Comparison of ENCODE assay signal across 1 cellular context in the genomic region with DNA sequence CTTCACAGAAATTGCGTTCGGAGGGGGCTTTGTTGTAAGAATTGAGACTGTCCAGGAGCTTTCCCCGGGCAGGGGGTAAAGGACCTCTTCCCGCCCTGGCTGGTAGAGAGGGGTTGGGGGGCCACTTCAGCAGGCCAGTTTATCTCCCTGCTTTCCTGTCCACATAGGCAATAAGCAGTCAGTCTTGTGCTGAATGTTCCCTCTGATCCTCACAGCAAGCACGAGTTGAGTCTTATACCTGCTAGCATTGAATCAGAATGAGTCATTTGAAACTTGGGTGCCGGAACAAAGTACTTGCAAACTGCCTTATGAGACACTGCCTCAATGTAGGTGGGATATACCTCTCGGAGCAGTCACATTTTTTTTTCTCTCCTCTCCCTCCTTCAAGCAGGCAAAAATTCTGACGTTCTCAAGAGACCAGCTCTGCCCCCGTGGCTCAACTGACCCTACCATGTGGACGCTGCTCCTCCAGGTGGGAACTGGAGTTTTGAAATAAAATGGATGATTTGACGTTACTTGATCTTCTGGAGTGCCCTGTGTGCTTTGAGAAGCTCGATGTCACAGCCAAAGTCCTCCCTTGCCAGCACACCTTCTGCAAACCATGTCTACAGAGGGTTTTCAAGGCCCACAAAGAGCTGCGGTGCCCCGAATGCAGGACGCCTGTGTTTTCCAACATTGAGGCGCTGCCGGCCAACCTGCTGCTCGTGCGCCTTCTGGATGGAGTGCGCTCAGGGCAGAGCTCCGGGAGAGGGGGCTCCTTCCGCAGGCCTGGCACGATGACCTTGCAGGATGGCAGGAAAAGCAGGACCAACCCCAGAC.
TF ChIP-seq lines count a peak whose summit lies in the region.

No MANE protein-coding gene starts in this region.

TF ChIP-seq in HEK293, 187 proteins besides CTCF, POLR2A, EP300 and RAD21 (continued from another document):
- TF ChIP-seq YY1 (tag by site-specific recombination; IDR thresholded peaks at IDR 0.05) (no peak), ZFP37 (tag by site-specific recombination; IDR thresholded peaks at IDR 0.05) (0 out of 2 replicates have a peak, but pooled peaks have one; percentile 17), EGR2 (tag by site-specific recombination; IDR thresholded peaks at IDR 0.05; ENCODE audit: low read depth) (no peak), ZNF621 (tag by site-specific recombination; IDR thresholded peaks at IDR 0.05) (no peak), ZNF138 (tag by site-specific recombination; IDR thresholded peaks at IDR 0.05; ENCODE audit: borderline replicate concordance) (no peak), ZNF561 (tag by site-specific recombination; IDR thresholded peaks at IDR 0.05; ENCODE audit: borderline replicate concordance) (no peak), OVOL3 (tag by site-specific recombination; IDR thresholded peaks at IDR 0.05) (no peak), HOXD13 (CRISPR knock-in tag; IDR thresholded peaks at IDR 0.05; ENCODE audit: borderline replicate concordance) (no peak), ZBTB7A (tag by site-specific recombination; IDR thresholded peaks at IDR 0.05; ENCODE audit: low read depth) (no peak), ZNF571 (tag by site-specific recombination; IDR thresholded peaks at IDR 0.05) (no peak), ZNF677 (tag by site-specific recombination; IDR thresholded peaks at IDR 0.05) (no peak), ZNF626 (tag by site-specific recombination; IDR thresholded peaks at IDR 0.05) (no peak), ZNF121 (tag by site-specific recombination; IDR thresholded peaks at IDR 0.05) (no peak), ZNF560 (tag by site-specific recombination; IDR thresholded peaks at IDR 0.05; ENCODE audit: borderline replicate concordance) (no peak), ZNF366 (tag by site-specific recombination; conservative IDR thresholded peaks at IDR 0.05) (peak; percentile 18; the same call in 1 of the 2 replicates), HOXC10 (CRISPR knock-in tag; IDR thresholded peaks at IDR 0.05) (no peak), ZNF785 (tag by site-specific recombination; IDR thresholded peaks at IDR 0.05) (no peak), ZNF133 (tag by site-specific recombination; IDR thresholded peaks at IDR 0.05) (no peak), ZNF223 (tag by site-specific recombination; IDR thresholded peaks at IDR 0.05) (no peak), ZNF239 (tag by site-specific recombination; IDR thresholded peaks at IDR 0.05) (no peak), ZNF664 (tag by site-specific recombination; IDR thresholded peaks at IDR 0.05) (no peak), SCRT1 (tag by site-specific recombination; IDR thresholded peaks at IDR 0.05; ENCODE audit: borderline replicate concordance) (no peak), ZNF157 (tag by site-specific recombination; IDR thresholded peaks at IDR 0.05) (no peak), ZNF600 (tag by site-specific recombination; IDR thresholded peaks at IDR 0.05) (peak; percentile 93), ZNF843 (tag by site-specific recombination; IDR thresholded peaks at IDR 0.05) (no peak), ZBTB17 (tag by site-specific recombination; IDR thresholded peaks at IDR 0.05) (0 out of 2 replicates have a peak, but pooled peaks have one; percentile 15), ZBTB48 (tag by site-specific recombination; IDR thresholded peaks at IDR 0.05) (no peak), ZNF324 (tag by site-specific recombination; IDR thresholded peaks at IDR 0.05) (no peak), ZNF274 (IDR thresholded peaks at IDR 0.05; ENCODE audit: low read length) (no peak), ZNF274 (tag by site-specific recombination; IDR thresholded peaks at IDR 0.05; ENCODE audit: borderline replicate concordance) (no peak), ZNF530 (tag by site-specific recombination; IDR thresholded peaks at IDR 0.05; ENCODE audit: low read depth) (no peak), SP2 (tag by site-specific recombination; IDR thresholded peaks at IDR 0.05) (no peak), ZNF658 (tag by site-specific recombination; IDR thresholded peaks at IDR 0.05) (no peak), SP3 (tag by site-specific recombination; IDR thresholded peaks at IDR 0.05) (peak; percentile 19; the same call in 1 of the 2 replicates), ZIC2 (tag by site-specific recombination; IDR thresholded peaks at IDR 0.05) (no peak), ZEB2 (tag by site-specific recombination; IDR thresholded peaks at IDR 0.05) (0 out of 2 replicates have a peak, but pooled peaks have one; percentile 23), ZNF184 (tag by site-specific recombination; IDR thresholded peaks at IDR 0.05) (0 out of 2 replicates have a peak, but pooled peaks have one; percentile 45), ZNF335 (tag by site-specific recombination; conservative IDR thresholded peaks at IDR 0.05) (peak; percentile 30; the same call in 1 of the 2 replicates), ZBTB21 (tag by site-specific recombination; IDR thresholded peaks at IDR 0.05) (no peak), ZSCAN30 (tag by site-specific recombination; IDR thresholded peaks at IDR 0.05) (no peak), ZNF2 (tag by site-specific recombination; IDR thresholded peaks at IDR 0.05) (no peak), SCRT2 (tag by site-specific recombination; IDR thresholded peaks at IDR 0.05) (peak; percentile 63), ZNF654 (tag by site-specific recombination; IDR thresholded peaks at IDR 0.05; ENCODE audit: low read depth) (no peak; the same call in 1 of the 2 replicates), ZNF623 (tag by site-specific recombination; IDR thresholded peaks at IDR 0.05) (no peak)
- TF ChIP-seq, protein P1, sequence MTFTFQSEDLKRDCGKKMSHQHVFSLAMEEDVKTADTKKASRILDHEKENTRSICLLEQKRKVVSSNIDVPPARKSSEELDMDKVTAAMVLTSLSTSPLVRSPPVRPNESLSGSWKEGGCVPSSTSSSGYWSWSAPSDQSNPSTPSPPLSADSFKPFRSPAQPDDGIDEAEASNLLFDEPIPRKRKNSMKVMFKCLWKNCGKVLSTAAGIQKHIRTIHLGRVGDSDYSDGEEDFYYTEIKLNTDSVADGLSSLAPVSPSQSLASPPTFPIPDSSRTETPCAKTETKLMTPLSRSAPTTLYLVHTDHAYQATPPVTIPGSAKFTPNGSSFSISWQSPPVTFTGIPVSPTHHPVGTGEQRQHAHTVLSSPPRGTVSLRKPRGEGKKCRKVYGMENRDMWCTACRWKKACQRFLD (tag by site-specific recombination; IDR thresholded peaks at IDR 0.05), result no peak
- TF ChIP-seq, protein P2, sequence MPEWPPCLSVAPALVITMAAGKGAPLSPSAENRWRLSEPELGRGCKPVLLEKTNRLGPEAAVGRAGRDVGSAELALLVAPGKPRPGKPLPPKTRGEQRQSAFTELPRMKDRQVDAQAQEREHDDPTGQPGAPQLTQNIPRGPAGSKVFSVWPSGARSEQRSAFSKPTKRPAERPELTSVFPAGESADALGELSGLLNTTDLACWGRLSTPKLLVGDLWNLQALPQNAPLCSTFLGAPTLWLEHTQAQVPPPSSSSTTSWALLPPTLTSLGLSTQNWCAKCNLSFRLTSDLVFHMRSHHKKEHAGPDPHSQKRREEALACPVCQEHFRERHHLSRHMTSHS (tag by site-specific recombination; IDR thresholded peaks at IDR 0.05), result no peak
- TF ChIP-seq, protein P3, sequence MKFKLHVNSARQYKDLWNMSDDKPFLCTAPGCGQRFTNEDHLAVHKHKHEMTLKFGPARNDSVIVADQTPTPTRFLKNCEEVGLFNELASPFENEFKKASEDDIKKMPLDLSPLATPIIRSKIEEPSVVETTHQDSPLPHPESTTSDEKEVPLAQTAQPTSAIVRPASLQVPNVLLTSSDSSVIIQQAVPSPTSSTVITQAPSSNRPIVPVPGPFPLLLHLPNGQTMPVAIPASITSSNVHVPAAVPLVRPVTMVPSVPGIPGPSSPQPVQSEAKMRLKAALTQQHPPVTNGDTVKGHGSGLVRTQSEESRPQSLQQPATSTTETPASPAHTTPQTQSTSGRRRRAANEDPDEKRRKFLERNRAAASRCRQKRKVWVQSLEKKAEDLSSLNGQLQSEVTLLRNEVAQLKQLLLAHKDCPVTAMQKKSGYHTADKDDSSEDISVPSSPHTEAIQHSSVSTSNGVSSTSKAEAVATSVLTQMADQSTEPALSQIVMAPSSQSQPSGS (tag by site-specific recombination; IDR thresholded peaks at IDR 0.05; ENCODE audit: low read depth), result no peak
- TF ChIP-seq, protein P4, sequence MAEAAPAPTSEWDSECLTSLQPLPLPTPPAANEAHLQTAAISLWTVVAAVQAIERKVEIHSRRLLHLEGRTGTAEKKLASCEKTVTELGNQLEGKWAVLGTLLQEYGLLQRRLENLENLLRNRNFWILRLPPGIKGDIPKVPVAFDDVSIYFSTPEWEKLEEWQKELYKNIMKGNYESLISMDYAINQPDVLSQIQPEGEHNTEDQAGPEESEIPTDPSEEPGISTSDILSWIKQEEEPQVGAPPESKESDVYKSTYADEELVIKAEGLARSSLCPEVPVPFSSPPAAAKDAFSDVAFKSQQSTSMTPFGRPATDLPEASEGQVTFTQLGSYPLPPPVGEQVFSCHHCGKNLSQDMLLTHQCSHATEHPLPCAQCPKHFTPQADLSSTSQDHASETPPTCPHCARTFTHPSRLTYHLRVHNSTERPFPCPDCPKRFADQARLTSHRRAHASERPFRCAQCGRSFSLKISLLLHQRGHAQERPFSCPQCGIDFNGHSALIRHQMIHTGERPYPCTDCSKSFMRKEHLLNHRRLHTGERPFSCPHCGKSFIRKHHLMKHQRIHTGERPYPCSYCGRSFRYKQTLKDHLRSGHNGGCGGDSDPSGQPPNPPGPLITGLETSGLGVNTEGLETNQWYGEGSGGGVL (tag by site-specific recombination; IDR thresholded peaks at IDR 0.05), result no peak
- TF ChIP-seq, protein P5, sequence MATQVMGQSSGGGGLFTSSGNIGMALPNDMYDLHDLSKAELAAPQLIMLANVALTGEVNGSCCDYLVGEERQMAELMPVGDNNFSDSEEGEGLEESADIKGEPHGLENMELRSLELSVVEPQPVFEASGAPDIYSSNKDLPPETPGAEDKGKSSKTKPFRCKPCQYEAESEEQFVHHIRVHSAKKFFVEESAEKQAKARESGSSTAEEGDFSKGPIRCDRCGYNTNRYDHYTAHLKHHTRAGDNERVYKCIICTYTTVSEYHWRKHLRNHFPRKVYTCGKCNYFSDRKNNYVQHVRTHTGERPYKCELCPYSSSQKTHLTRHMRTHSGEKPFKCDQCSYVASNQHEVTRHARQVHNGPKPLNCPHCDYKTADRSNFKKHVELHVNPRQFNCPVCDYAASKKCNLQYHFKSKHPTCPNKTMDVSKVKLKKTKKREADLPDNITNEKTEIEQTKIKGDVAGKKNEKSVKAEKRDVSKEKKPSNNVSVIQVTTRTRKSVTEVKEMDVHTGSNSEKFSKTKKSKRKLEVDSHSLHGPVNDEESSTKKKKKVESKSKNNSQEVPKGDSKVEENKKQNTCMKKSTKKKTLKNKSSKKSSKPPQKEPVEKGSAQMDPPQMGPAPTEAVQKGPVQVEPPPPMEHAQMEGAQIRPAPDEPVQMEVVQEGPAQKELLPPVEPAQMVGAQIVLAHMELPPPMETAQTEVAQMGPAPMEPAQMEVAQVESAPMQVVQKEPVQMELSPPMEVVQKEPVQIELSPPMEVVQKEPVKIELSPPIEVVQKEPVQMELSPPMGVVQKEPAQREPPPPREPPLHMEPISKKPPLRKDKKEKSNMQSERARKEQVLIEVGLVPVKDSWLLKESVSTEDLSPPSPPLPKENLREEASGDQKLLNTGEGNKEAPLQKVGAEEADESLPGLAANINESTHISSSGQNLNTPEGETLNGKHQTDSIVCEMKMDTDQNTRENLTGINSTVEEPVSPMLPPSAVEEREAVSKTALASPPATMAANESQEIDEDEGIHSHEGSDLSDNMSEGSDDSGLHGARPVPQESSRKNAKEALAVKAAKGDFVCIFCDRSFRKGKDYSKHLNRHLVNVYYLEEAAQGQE (tag by site-specific recombination; IDR thresholded peaks at IDR 0.05), result no peak
- TF ChIP-seq, protein P6, sequence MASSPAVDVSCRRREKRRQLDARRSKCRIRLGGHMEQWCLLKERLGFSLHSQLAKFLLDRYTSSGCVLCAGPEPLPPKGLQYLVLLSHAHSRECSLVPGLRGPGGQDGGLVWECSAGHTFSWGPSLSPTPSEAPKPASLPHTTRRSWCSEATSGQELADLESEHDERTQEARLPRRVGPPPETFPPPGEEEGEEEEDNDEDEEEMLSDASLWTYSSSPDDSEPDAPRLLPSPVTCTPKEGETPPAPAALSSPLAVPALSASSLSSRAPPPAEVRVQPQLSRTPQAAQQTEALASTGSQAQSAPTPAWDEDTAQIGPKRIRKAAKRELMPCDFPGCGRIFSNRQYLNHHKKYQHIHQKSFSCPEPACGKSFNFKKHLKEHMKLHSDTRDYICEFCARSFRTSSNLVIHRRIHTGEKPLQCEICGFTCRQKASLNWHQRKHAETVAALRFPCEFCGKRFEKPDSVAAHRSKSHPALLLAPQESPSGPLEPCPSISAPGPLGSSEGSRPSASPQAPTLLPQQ (tag by site-specific recombination; IDR thresholded peaks at IDR 0.05), result no peak
- TF ChIP-seq, protein P7, sequence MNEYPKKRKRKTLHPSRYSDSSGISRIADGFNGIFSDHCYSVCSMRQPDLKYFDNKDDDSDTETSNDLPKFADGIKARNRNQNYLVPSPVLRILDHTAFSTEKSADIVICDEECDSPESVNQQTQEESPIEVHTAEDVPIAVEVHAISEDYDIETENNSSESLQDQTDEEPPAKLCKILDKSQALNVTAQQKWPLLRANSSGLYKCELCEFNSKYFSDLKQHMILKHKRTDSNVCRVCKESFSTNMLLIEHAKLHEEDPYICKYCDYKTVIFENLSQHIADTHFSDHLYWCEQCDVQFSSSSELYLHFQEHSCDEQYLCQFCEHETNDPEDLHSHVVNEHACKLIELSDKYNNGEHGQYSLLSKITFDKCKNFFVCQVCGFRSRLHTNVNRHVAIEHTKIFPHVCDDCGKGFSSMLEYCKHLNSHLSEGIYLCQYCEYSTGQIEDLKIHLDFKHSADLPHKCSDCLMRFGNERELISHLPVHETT (tag by site-specific recombination; IDR thresholded peaks at IDR 0.05), result 0 out of 2 replicates have a peak, but pooled peaks have one; percentile 21
- TF ChIP-seq, protein P8, sequence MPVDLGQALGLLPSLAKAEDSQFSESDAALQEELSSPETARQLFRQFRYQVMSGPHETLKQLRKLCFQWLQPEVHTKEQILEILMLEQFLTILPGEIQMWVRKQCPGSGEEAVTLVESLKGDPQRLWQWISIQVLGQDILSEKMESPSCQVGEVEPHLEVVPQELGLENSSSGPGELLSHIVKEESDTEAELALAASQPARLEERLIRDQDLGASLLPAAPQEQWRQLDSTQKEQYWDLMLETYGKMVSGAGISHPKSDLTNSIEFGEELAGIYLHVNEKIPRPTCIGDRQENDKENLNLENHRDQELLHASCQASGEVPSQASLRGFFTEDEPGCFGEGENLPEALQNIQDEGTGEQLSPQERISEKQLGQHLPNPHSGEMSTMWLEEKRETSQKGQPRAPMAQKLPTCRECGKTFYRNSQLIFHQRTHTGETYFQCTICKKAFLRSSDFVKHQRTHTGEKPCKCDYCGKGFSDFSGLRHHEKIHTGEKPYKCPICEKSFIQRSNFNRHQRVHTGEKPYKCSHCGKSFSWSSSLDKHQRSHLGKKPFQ (tag by site-specific recombination; IDR thresholded peaks at IDR 0.05), result 0 out of 2 replicates have a peak, but pooled peaks have one; percentile 21
TF ChIP-seq in HEK293: peak in this region for 17.
